12 cellular contexts compared by ENCODE assay signal in the genomic region with DNA sequence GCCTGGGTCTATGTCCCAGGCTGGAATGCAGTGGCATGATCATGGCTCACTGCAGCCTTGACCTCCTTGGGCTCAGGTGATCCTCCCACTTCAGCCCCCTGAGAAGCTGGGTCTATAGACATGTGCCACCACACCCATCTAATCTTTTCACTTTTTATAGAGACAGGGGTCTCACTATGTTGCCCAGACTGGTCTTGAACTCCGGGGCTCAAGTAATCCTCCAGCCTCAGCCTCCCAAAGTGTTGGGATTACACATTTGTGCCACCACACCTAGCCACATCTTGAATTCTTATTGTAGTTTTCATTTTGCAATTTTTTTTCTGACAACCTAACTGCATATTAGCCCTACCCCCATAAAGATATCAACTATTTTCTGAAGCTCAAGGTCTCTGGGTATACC. TPM values are rescaled to one million over a fixed set of nuclear protein-coding genes. Genes with fewer than 3 reads are reported as not detected.
DNase-seq lines count a peak whose midpoint lies in the region; ATAC-seq, FAIRE-seq and TF ChIP-seq lines count a peak whose summit lies in the region.
"Had no signal": no experiment of that assay in that cellular context is flagged by ENCODE, and none has a peak within 500 bp of the region (broad histone marks: within the 10 kb centered on the region; RNA-seq: fewer than 3 reads in every experiment).

No MANE protein-coding gene starts in this region.

- FAIRE-seq in astrocyte (lab: Jason Lieb, UNC) (no peak), urothelium cell line (lab: Jason Lieb, UNC) (no peak)
- FAIRE-seq: small intestine had no signal

- H3K79me2 ChIP-seq in astrocyte (ENCODE audit: insufficient read depth, low read length): no peaks in the 10 kb centered on the region

- H3K27ac ChIP-seq in AG04450 (ENCODE audit: low read depth, low read length) (peak overlapping the region; percentile 88), astrocyte (ENCODE audit: low read depth, low read length) (peak overlapping the region; percentile 96), mesenchymal stem cell (ENCODE audit: low read length, poor library complexity, severe bottlenecking) (peak overlapping the region; percentile 95)

- CTCF ChIA-PET in AG04450 (lab: Charles Lee): interaction anchor here (0.7 to 3.2 kb wide), 4 partner anchors 10 to 81 kb away, joined by 3 to 32 read pairs (median 8); partner anchors contain the start of gene COL1A2

- no peak overlapping the region for H3K4me3 Mint-ChIP-seq in astrocyte (ENCODE audit: unreplicated experiment)
- H3K4me3 Mint-ChIP-seq: activated B cell treated with CpG ODN at 0.5 μM for 24 hours; stimulated activated effector memory CD8-positive, alpha-beta T cell treated with anti-CD3 and anti-CD28 coated beads, Interleukin-12 subunit alpha, Interleukin-12 subunit beta, amount 100 ng/mL, for 72 hours had no signal

- WGBS in mesenchymal stem cell: 86% methylated on average over 1 of the region's 1 CpG

- peaks cover 1% of the 10 kb centered on the region for H3K36me3 Mint-ChIP-seq in astrocyte (ENCODE audit: low read depth, unreplicated experiment)
- H3K36me3 Mint-ChIP-seq: stimulated activated effector memory CD8-positive, alpha-beta T cell treated with anti-CD3 and anti-CD28 coated beads, Interleukin-12 subunit alpha, Interleukin-12 subunit beta, amount 100 ng/mL, for 72 hours had no signal

- H3K4me3 ChIP-seq in AG04450 (ENCODE audit: low read depth, low read length) (peak overlapping the region; percentile 21; the same call in 1 of the 2 replicates), astrocyte (ENCODE audit: insufficient read depth, low read depth, low read length) (no peak overlapping the region), mesenchymal stem cell (ENCODE audit: insufficient read depth in 1 of 2, low read depth in 1 of 2, low read length in 2 of 2) (peak overlapping the region in 1 of 2 experiments; percentile 66), skeletal muscle satellite cell (ENCODE audit: low read length) (no peak overlapping the region)

- peaks cover 26% of the 10 kb centered on the region for H3K4me1 ChIP-seq in astrocyte (ENCODE audit: insufficient read depth, low read length)
- H3K4me1 ChIP-seq in mesenchymal stem cell (ENCODE audit: control insufficient read depth, insufficient read depth, low read depth, low read length): peaks cover 7% of the 10 kb centered on the region
- H3K4me1 ChIP-seq in skeletal muscle satellite cell (ENCODE audit: control insufficient read depth, insufficient read depth, low read length): peaks cover 47% of the 10 kb centered on the region

- H2BK120ac ChIP-seq in mesenchymal stem cell (ENCODE audit: low read depth, low read length): peak overlapping the region; percentile 99

- H3K4ac ChIP-seq in mesenchymal stem cell (ENCODE audit: low read depth in 1 of 2, low read length in 2 of 2): peak overlapping the region in 1 of 2 experiments; percentile 57

- H2AFZ ChIP-seq in astrocyte (ENCODE audit: low read depth, low read length) (no peak overlapping the region), mesenchymal stem cell (ENCODE audit: low read depth, low read length) (no peak overlapping the region)

- no peaks in the 10 kb centered on the region for H4K20me1 ChIP-seq in astrocyte (ENCODE audit: insufficient read depth, low read length)

- ATAC-seq in GM18502 (IDR thresholded peaks at IDR 0.05; ENCODE audit: poor library complexity, unreplicated experiment): no peak
- ATAC-seq: stimulated activated effector memory CD8-positive, alpha-beta T cell treated with anti-CD3 and anti-CD28 coated beads, Interleukin-12 subunit alpha, Interleukin-12 subunit beta, amount 100 ng/mL, for 72 hours had no signal

- H3K9me3 ChIP-seq in AG04450 (ENCODE audit: control insufficient read depth, insufficient read depth, low read length) (no peaks in the 10 kb centered on the region), astrocyte (ENCODE audit: insufficient read depth, low read depth, low read length) (no peaks in the 10 kb centered on the region), mesenchymal stem cell (ENCODE audit: control insufficient read depth, low read length) (no peaks in the 10 kb centered on the region), skeletal muscle satellite cell (replicated peaks; ENCODE audit: low read length) (no peaks in the 10 kb centered on the region)

- peak overlapping the region; percentile 68 to 96 for H3K18ac ChIP-seq in mesenchymal stem cell (ENCODE audit: low read depth in 1 of 2, low read length in 2 of 2)

- H4K8ac ChIP-seq in mesenchymal stem cell (ENCODE audit: low read length): peak overlapping the region; percentile 61

- H3K27me3 Mint-ChIP-seq in astrocyte (ENCODE audit: low read depth, unreplicated experiment): no peaks in the 10 kb centered on the region

- peaks cover 3% of the 10 kb centered on the region for H3K9me3 Mint-ChIP-seq in astrocyte (ENCODE audit: unreplicated experiment)
- H3K9me3 Mint-ChIP-seq: activated B cell treated with CpG ODN at 0.5 μM for 24 hours; stimulated activated effector memory CD8-positive, alpha-beta T cell treated with anti-CD3 and anti-CD28 coated beads, Interleukin-12 subunit alpha, Interleukin-12 subunit beta, amount 100 ng/mL, for 72 hours had no signal

- DNase-seq in AG04450 (ENCODE audit: low read depth, low spot score) (no peak), astrocyte (ENCODE audit: low read depth) (no peak), mesenchymal stem cell (no peak), COLO668 (lab: John Stamatoyannopoulos, UW; ENCODE audit: unreplicated experiment) (no peak), urothelium cell line (ENCODE audit: low spot score) (no peak), NK-92 (lab: John Stamatoyannopoulos, UW; ENCODE audit: unreplicated experiment) (no peak)
- DNase-seq: activated B cell treated with CpG ODN at 0.5 μM for 24 hours; activated effector memory CD4-positive, alpha-beta T cell treated with anti-CD3 and anti-CD28 coated beads, Interleukin-2, amount 50 U/mL, for 16 hours; small intestine had no signal

- H3K4me1 Mint-ChIP-seq in astrocyte (ENCODE audit: low read depth, unreplicated experiment): peaks cover 41% of the 10 kb centered on the region
- H3K4me1 Mint-ChIP-seq: activated B cell treated with CpG ODN at 0.5 μM for 24 hours; stimulated activated effector memory CD8-positive, alpha-beta T cell treated with anti-CD3 and anti-CD28 coated beads, Interleukin-12 subunit alpha, Interleukin-12 subunit beta, amount 100 ng/mL, for 72 hours had no signal

- H4K91ac ChIP-seq in mesenchymal stem cell (ENCODE audit: low read length): peak overlapping the region; percentile 95

- peak overlapping the region; percentile 55 for H3K9ac ChIP-seq in astrocyte (ENCODE audit: low read length)
- peak overlapping the region; percentile 95 for H3K9ac ChIP-seq in mesenchymal stem cell (ENCODE audit: low read length)
- H3K9ac ChIP-seq in skeletal muscle satellite cell (ENCODE audit: low read depth, low read length): peak overlapping the region; percentile 89

- H2BK5ac ChIP-seq in mesenchymal stem cell (ENCODE audit: low read depth, low read length, poor library complexity, severe bottlenecking): peak overlapping the region; percentile 94

- H3K27me3 ChIP-seq in AG04450 (ENCODE audit: control insufficient read depth, insufficient read depth, low read length) (no peaks in the 10 kb centered on the region), astrocyte (ENCODE audit: insufficient read depth, low read length) (no peaks in the 10 kb centered on the region), mesenchymal stem cell (ENCODE audit: control insufficient read depth in 1 of 2, insufficient read depth in 1 of 2, low read length in 2 of 2) (no peaks in the 10 kb centered on the region), skeletal muscle satellite cell (ENCODE audit: control insufficient read depth, insufficient read depth, low read length) (no peaks in the 10 kb centered on the region)

- no peak overlapping the region for H3K14ac ChIP-seq in mesenchymal stem cell (ENCODE audit: low read length in 2 of 2)

- no peak for TF ChIP-seq CTCF in AG04450 (IDR thresholded peaks at IDR 0.05; ENCODE audit: low read depth, low read length)
- no peak for TF ChIP-seq CTCF in astrocyte (IDR thresholded peaks at IDR 0.05; ENCODE audit: insufficient read depth, low read depth, low read length)

- H2BK12ac ChIP-seq in mesenchymal stem cell (ENCODE audit: low read length in 2 of 2): peak overlapping the region; percentile 97 to 98

- POLR2A ChIA-PET in AG04450 (lab: Yijun Ruan, JAX): interaction anchor here (1.1 to 4.2 kb wide), 11 partner anchors 13 to 78 kb away, joined by 3 to 165 read pairs (median 5); partner anchors contain the start of gene COL1A2

- no peak overlapping the region for H3K23ac ChIP-seq in mesenchymal stem cell (ENCODE audit: low read length in 2 of 2)

- H3K4me2 ChIP-seq in astrocyte (ENCODE audit: low read length): peak overlapping the region; percentile 23
- no peak overlapping the region for H3K4me2 ChIP-seq in mesenchymal stem cell (ENCODE audit: low read length, poor library complexity, severe bottlenecking)
- peak overlapping the region; percentile 83 for H3K4me2 ChIP-seq in skeletal muscle satellite cell (ENCODE audit: low read length)

- H2BK15ac ChIP-seq in mesenchymal stem cell (ENCODE audit: low read depth, poor library complexity, severe bottlenecking): peak overlapping the region; percentile 52

- H3K79me1 ChIP-seq in mesenchymal stem cell (replicated peaks; ENCODE audit: low read length, poor library complexity, severe bottlenecking): no peaks in the 10 kb centered on the region

- peak overlapping the region; percentile 91 for H2AK5ac ChIP-seq in mesenchymal stem cell (ENCODE audit: low read length, severe bottlenecking)

- H3K27ac Mint-ChIP-seq in astrocyte (ENCODE audit: unreplicated experiment): peak overlapping the region; percentile 94
- H3K27ac Mint-ChIP-seq: activated B cell treated with CpG ODN at 0.5 μM for 24 hours; stimulated activated effector memory CD8-positive, alpha-beta T cell treated with anti-CD3 and anti-CD28 coated beads, Interleukin-12 subunit alpha, Interleukin-12 subunit beta, amount 100 ng/mL, for 72 hours had no signal

- H3K36me3 ChIP-seq in astrocyte (ENCODE audit: insufficient read depth, low read length) (no peaks in the 10 kb centered on the region), mesenchymal stem cell (ENCODE audit: control insufficient read depth in 1 of 2, insufficient read depth in 2 of 2, low read depth in 1 of 2, low read length in 2 of 2) (no peaks in the 10 kb centered on the region), skeletal muscle satellite cell (ENCODE audit: insufficient read depth, low read length) (no peaks in the 10 kb centered on the region)

RNA-seq across cellular contexts. Expression of gene COL1A2, which starts 18.4 kb away (rescaled TPM):
- polyA plus RNA-seq in AG04450 (2011; rRNA removed): 4,545 and 4,815 TPM in 2 replicates
- polyA minus RNA-seq in AG04450 (2011; rRNA and poly(A)+ RNA removed): 1,782 and 1,823 TPM in 2 replicates
- 6,748 and 8,907 TPM in 2 replicates for total RNA-seq in astrocyte
- 1,995 TPM for polyA plus RNA-seq in mesenchymal stem cell (2013, experiment 1 of 2)
- polyA plus RNA-seq in mesenchymal stem cell (2013, experiment 2 of 2): 1,960 TPM
- 1,338 and 2,345 TPM in 2 replicates for total RNA-seq in skeletal muscle satellite cell (2012; rRNA removed)
- total RNA-seq: activated B cell treated with CpG ODN at 0.5 μM for 24 hours had no signal
